Comparison of ENCODE assay signal across 8 cellular contexts in the genomic region with DNA sequence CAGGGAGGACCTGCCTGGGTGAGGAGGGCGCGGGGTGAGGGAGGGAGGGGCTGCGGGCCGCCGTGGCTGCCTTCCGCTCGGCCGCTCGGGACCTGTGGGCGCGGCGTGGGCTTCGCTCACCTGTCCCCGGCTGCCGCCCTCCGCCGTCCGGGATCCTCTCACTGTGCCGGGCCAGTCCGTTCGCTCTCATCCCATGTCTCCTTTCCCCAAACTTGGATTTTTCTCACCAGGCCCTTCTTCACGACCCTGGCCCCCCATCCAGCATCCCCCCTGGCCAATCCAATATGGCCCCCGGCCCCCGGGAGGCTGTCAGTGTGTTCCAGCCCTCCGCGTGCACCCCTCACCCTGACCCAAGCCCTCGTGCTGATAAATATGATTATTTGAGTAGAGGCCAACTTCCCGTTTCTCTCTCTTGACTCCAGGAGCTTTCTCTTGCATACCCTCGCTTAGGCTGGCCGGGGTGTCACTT.
A peak's percentile ranks its signal among the peaks of the same experiment; 100 is the strongest.
DNase-seq lines count a peak whose midpoint lies in the region; ATAC-seq and TF ChIP-seq lines count a peak whose summit lies in the region.

No MANE protein-coding gene starts in this region.

- no peaks in the 10 kb centered on the region for H3K36me3 ChIP-seq in iPS DF 6.9 (ENCODE audit: control insufficient read depth, insufficient read depth, low read length)

- no peaks in the 10 kb centered on the region for H3K9me3 Mint-ChIP-seq in activated naive CD8-positive, alpha-beta T cell (ENCODE audit: low read depth)

- no peak for TF ChIP-seq CTCF in C4-2B (conservative IDR thresholded peaks at IDR 0.05)

- peak overlapping the region; percentile 82 for H3K4me3 ChIP-seq in iPS DF 6.9 (ENCODE audit: low read length)

- H3K4me1 Mint-ChIP-seq in activated naive CD8-positive, alpha-beta T cell (ENCODE audit: low read depth) = peaks cover 37% of the 10 kb centered on the region

- H3K4me1 ChIP-seq in iPS DF 6.9 (ENCODE audit: control insufficient read depth, insufficient read depth, low read length) = peaks cover 6% of the 10 kb centered on the region

- no peaks in the 10 kb centered on the region for H3K27me3 ChIP-seq in iPS DF 6.9 (ENCODE audit: control insufficient read depth, insufficient read depth, low read length)

- ATAC-seq in HG03469 (IDR thresholded peaks at IDR 0.05; ENCODE audit: unreplicated experiment) (peak; percentile 5), HG02970 (IDR thresholded peaks at IDR 0.05; ENCODE audit: low FRiP score, unreplicated experiment) (no peak)
- peak; percentile 2 for ATAC-seq in stimulated activated naive CD8-positive, alpha-beta T cell treated with anti-CD3 and anti-CD28 coated beads, Interleukin-15, Interleukin-2, amounts not matched to agents 100 U/mL and 50 U/mL, for 24 hours

- H3K27me3 Mint-ChIP-seq in activated naive CD8-positive, alpha-beta T cell = no peaks in the 10 kb centered on the region

- DNase-seq in iPS DF 6.9 (ENCODE audit: low read depth, low spot score) (no peak), AG20443 (ENCODE audit: low spot score) (no peak)
- no peak for DNase-seq in stimulated activated naive CD8-positive, alpha-beta T cell treated with anti-CD3 and anti-CD28 coated beads, Interleukin-15, Interleukin-2, amounts not matched to agents 100 U/mL and 50 U/mL, for 24 hours
- DNase-seq in activated CD4-positive, CD25-positive, alpha-beta regulatory T cell treated with anti-CD3 and anti-CD28 coated beads, Interleukin-2, amount 50 U/mL, for 72 hours = no peak

- peak overlapping the region; percentile 95 for H3K4me3 Mint-ChIP-seq in activated naive CD8-positive, alpha-beta T cell

- no peaks in the 10 kb centered on the region for H3K9me3 ChIP-seq in iPS DF 6.9 (ENCODE audit: control insufficient read depth, insufficient read depth, low read length)

- peak overlapping the region; percentile 87 for H3K27ac Mint-ChIP-seq in activated naive CD8-positive, alpha-beta T cell

- H3K36me3 Mint-ChIP-seq in activated naive CD8-positive, alpha-beta T cell = no peaks in the 10 kb centered on the region

- peak overlapping the region; percentile 79 for H3K27ac ChIP-seq in C4-2B
- H3K27ac ChIP-seq in iPS DF 6.9 (ENCODE audit: low read length) = no peak overlapping the region

- WGBS in iPS DF 6.9 (ENCODE audit: insufficient coverage, insufficient read length) = no CpG with 5 or more reads among the region's 30 CpGs
